8 cellular contexts compared by ENCODE assay signal in genomic region chr1:241627453-241628329, GRCh38. TPM values are rescaled to one million over a fixed set of nuclear protein-coding genes. Genes with fewer than 3 reads are reported as not detected.
DNase-seq lines count a peak whose midpoint lies in the region; ATAC-seq and TF ChIP-seq lines count a peak whose summit lies in the region.

No MANE protein-coding gene starts in this region.

- no peaks in the 10 kb centered on the region for H3K27me3 ChIP-seq in uterus

- TF ChIP-seq POLR2A in uterus (IDR thresholded peaks at IDR 0.05) = no peak

- H3K4me1 ChIP-seq in mucosa of descending colon (ENCODE audit: low read depth) (no peaks in the 10 kb centered on the region), uterus (no peaks in the 10 kb centered on the region)

- no peaks in the 10 kb centered on the region for H3K27me3 Mint-ChIP-seq in chondrocyte (ENCODE audit: low read depth)

- H3K27ac ChIP-seq in uterus = no peak overlapping the region

- H3K4me1 Mint-ChIP-seq in chondrocyte (ENCODE audit: low read depth) = peaks cover 18% of the 10 kb centered on the region

- no peaks in the 10 kb centered on the region for H3K9me3 ChIP-seq in mucosa of descending colon
- H3K9me3 ChIP-seq in uterus = no peaks in the 10 kb centered on the region

- H3K4me3 Mint-ChIP-seq in chondrocyte (ENCODE audit: unreplicated experiment) = no peak overlapping the region

- no peaks in the 10 kb centered on the region for H3K9me3 Mint-ChIP-seq in chondrocyte (ENCODE audit: low read depth)

- peak; percentile 83 for TF ChIP-seq CTCF in chondrocyte (IDR thresholded peaks at IDR 0.05)
- TF ChIP-seq CTCF in mucosa of descending colon (IDR thresholded peaks at IDR 0.05) = peak; percentile 43
- peak in 2 of 4 experiments; percentile 19 to 29 for TF ChIP-seq CTCF in uterus (IDR thresholded peaks at IDR 0.05)

- H3K4me3 ChIP-seq in mucosa of descending colon (no peak overlapping the region), uterus (no peak overlapping the region)

- peak; percentile 32 for DNase-seq in activated CD8-positive, alpha-beta memory T cell treated with anti-CD3 and anti-CD28 coated beads, Interleukin-2, amount 50 U/mL, for 4 hours
- no peak for DNase-seq in activated CD8-positive, alpha-beta memory T cell treated with anti-CD3 and anti-CD28 coated beads for 24 hours
- DNase-seq in HT-29 (ENCODE audit: low spot score) (peak; percentile 73), SKM-1 (lab: John Stamatoyannopoulos, UW; ENCODE audit: unreplicated experiment) (peak; percentile 66), chondrocyte (ENCODE audit: low spot score) (no peak), mucosa of descending colon (peak in 1 of 3 donors; percentile 80), uterus (no peak)

- H3K36me3 Mint-ChIP-seq in chondrocyte (ENCODE audit: low read depth) = peaks cover 5% of the 10 kb centered on the region

- H3K27ac Mint-ChIP-seq in chondrocyte (ENCODE audit: unreplicated experiment) = no peak overlapping the region

- ATAC-seq in GM21390 (IDR thresholded peaks at IDR 0.05; ENCODE audit: unreplicated experiment) (peak; percentile 88), mucosa of descending colon (peak; percentile 79)

- intact Hi-C loops in mucosa of descending colon (cut with DNase I, micrococcal nuclease) (no loop called here), uterus (cut with DNase I; ENCODE audit: low total_unique reads) (no loop called here)

- H3K36me3 ChIP-seq in mucosa of descending colon (ENCODE audit: low read depth) = no peaks in the 10 kb centered on the region
- H3K36me3 ChIP-seq in uterus = no peaks in the 10 kb centered on the region

RNA-seq across cellular contexts. Expression of gene CHML, which starts 12.5 kb away (rescaled TPM):
- total RNA-seq in HT-29 (2014; rRNA removed; shearing (Covaris generic)) = 17.4 and 22.4 TPM in 2 replicates
- total RNA-seq in chondrocyte (12.8 to 14.0 TPM (median 13.3 TPM) in 3 replicates), mucosa of descending colon (10 to 100 TPM in 1 of 3 donors, 1 to 10 TPM in 2; 8.5 to 16.7 (median 9.8) TPM), uterus (10 to 100 TPM in 2 of 4 donors, 1 to 10 TPM in 2; 4.9 to 34.6 (median 9.1) TPM)

RNA-seq across cellular contexts. Expression of gene OPN3, which starts 12.5 kb away (rescaled TPM):
- 12.5 and 12.6 TPM in 2 replicates for total RNA-seq in HT-29 (2014; rRNA removed; shearing (Covaris generic))
- total RNA-seq in chondrocyte (20.0 to 29.1 TPM (median 23.5 TPM) in 3 replicates), mucosa of descending colon (10 to 100 TPM; 27.4 to 77.6 (median 29.0) TPM), uterus (10 to 100 TPM in 1 of 4 donors, 1 to 10 TPM in 2, under 1 TPM in 1; 0.26 to 34.9 (median 4.8) TPM)

RNA-seq across cellular contexts. Expression of gene WDR64, which starts 24.4 kb away (rescaled TPM):
- total RNA-seq in HT-29 (2014; rRNA removed; shearing (Covaris generic)) = not detected in 2 replicates
- total RNA-seq in chondrocyte = 0.17 TPM in 1 of 3 replicates, not detected in the others
- under 1 TPM in 1 of 3 donors, not detected in 2; 0.25 TPM for total RNA-seq in mucosa of descending colon
- total RNA-seq in uterus = under 1 TPM in 1 of 4 donors, not detected in 3; 0.21 TPM

Comparison
In these comparisons a context has a peak if more than half of its experiments do, and no peak if none do; other contexts are left out.
1. DNase-seq: peak in activated CD8-positive, alpha-beta memory T cell treated with anti-CD3 and anti-CD28 coated beads, Interleukin-2, amount 50 U/mL, for 4 hours (single experiment), HT-29 (single experiment) and SKM-1 (single experiment); none in activated CD8-positive, alpha-beta memory T cell treated with anti-CD3 and anti-CD28 coated beads for 24 hours (single experiment), chondrocyte (single experiment) and uterus (0 of 2).